In the genomic region with DNA sequence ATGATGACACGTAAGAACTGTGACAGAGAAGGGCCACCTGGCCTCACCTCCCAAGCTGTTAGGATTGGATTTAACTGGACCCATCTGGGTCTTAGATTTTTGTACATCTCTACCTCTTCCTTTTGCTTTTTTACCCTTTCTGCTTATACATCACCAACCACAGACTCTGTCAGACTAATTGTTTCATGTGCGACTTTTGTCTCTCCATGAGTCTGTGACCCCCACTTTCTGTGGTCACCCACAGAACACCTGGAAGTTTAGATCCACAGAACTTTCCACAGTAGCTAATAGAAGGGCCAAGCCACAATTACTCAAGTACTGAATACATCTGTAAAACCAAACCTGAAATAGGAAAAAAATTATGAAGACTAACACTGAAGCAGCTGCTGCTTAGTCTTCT, we compare ENCODE assay signal across 23 cellular contexts. TPM values are rescaled to one million over a fixed set of nuclear protein-coding genes. Genes with fewer than 3 reads are reported as not detected.
"Had no signal": no experiment of that assay in that cellular context is flagged by ENCODE, and none has a peak within 500 bp of the region (broad histone marks: within the 10 kb centered on the region; RNA-seq: fewer than 3 reads in every experiment).

No MANE protein-coding gene starts in this region.

- H3K79me2 ChIP-seq: hepatocyte had no signal

- H3K9ac ChIP-seq: neural progenitor cell had no signal

- H3K27me3 ChIP-seq: ascending aorta, colonic mucosa, hepatocyte, right atrium auricular region, upper lobe of right lung had no signal

- H2AFZ ChIP-seq: hepatocyte, neural progenitor cell had no signal

- H3K4me1 Mint-ChIP-seq: central memory CD8-positive, alpha-beta T cell; endodermal cell; naive B cell; WTC11 had no signal

- H3K27me3 Mint-ChIP-seq: central memory CD8-positive, alpha-beta T cell; naive B cell had no signal

- H3K36me3 Mint-ChIP-seq: WTC11 had no signal

- ATAC-seq: mucosa of descending colon, WTC11 had no signal

- H3K27ac ChIP-seq: ascending aorta, colonic mucosa, epithelial cell of prostate, hepatocyte, neural progenitor cell, prostate gland, right atrium auricular region, thoracic aorta, upper lobe of right lung had no signal

- DNase-seq: activated CD4-positive, alpha-beta T cell treated with anti-CD3 and anti-CD28 coated beads for 48 hours; activated gamma-delta T cell treated with Interleukin-2 at 50 U/mL for 16 hours; activated T-cell treated with anti-CD3 and anti-CD28 coated beads, Interleukin-2, amount 50 U/mL, for 1 hour; colonic mucosa; endodermal cell; foreskin fibroblast; mesenchymal stem cell; mucosa of descending colon; naive B cell; stimulated activated CD4-positive, alpha-beta T cell treated with anti-CD3 and anti-CD28 coated beads, Interleukin-12 subunit alpha, Interleukin-12 subunit beta, amount 100 ng/mL, for 4 hours; stimulated activated CD4-positive, alpha-beta T cell treated with anti-CD3 and anti-CD28 coated beads, Interleukin-2, amount 100 ng/mL, for 24 hours; upper lobe of right lung had no signal

- H3K36me3 ChIP-seq: neural progenitor cell had no signal

- H3K4me2 ChIP-seq: hepatocyte, neural progenitor cell had no signal

- H3K9me3 Mint-ChIP-seq: central memory CD8-positive, alpha-beta T cell; endodermal cell; naive B cell; WTC11 had no signal

- H3K4me3 ChIP-seq: ascending aorta, colonic mucosa, hepatocyte, mucosa of descending colon, neural progenitor cell, prostate gland, right atrium auricular region, thoracic aorta, upper lobe of right lung had no signal

- H3K4me3 Mint-ChIP-seq: central memory CD8-positive, alpha-beta T cell; endodermal cell; naive B cell; neural progenitor cell; WTC11 had no signal

- H3K27ac Mint-ChIP-seq: endodermal cell, neural progenitor cell, WTC11 had no signal

- H3K9me3 ChIP-seq: ascending aorta, colonic mucosa, mucosa of descending colon, prostate gland, right atrium auricular region, thoracic aorta, upper lobe of right lung had no signal

- H3K4me1 ChIP-seq: ascending aorta, colonic mucosa, prostate gland, right atrium auricular region, upper lobe of right lung had no signal

RNA-seq across cellular contexts. Expression of a gene that starts 33.8 kb away (rescaled TPM):
- total RNA-seq: ascending aorta, colonic mucosa, hepatocyte, liver, mucosa of descending colon, osteoblast, right atrium auricular region, thoracic aorta, upper lobe of right lung had no signal
